In genomic region chr12:107748472-107748871, GRCh38 we compare ENCODE assay signal across 2 cellular contexts.
A peak's percentile ranks its signal among the peaks of the same experiment; 100 is the strongest.
TF ChIP-seq lines count a peak whose summit lies in the region.

No MANE protein-coding gene starts in this region.

TF ChIP-seq in HEK293, 187 proteins besides CTCF, POLR2A, EP300 and RAD21:
- TF ChIP-seq HIC1 (tag by site-specific recombination; IDR thresholded peaks at IDR 0.05) (no peak), ZNF692 (tag by site-specific recombination; IDR thresholded peaks at IDR 0.05) (0 out of 2 replicates have a peak, but pooled peaks have one; percentile 19)

TF ChIP-seq in HepG2, 621 proteins besides CTCF, POLR2A, EP300 and RAD21 (continued from another document):
- TF ChIP-seq MTERF4 (CRISPR knock-in tag; IDR thresholded peaks at IDR 0.05) (no peak), HDAC1 (CRISPR knock-in tag; IDR thresholded peaks at IDR 0.05) (no peak), MYNN (CRISPR knock-in tag; IDR thresholded peaks at IDR 0.05; ENCODE audit: low read depth) (no peak), ZBTB46 (CRISPR knock-in tag; IDR thresholded peaks at IDR 0.05; ENCODE audit: borderline replicate concordance) (no peak)
